ENCODE assay signal across 13 cellular contexts in genomic region chr12:45243963-45244362, GRCh38. TPM values are rescaled to one million over a fixed set of nuclear protein-coding genes. Genes with fewer than 3 reads are reported as not detected.
A peak's percentile ranks its signal among the peaks of the same experiment; 100 is the strongest.
DNase-seq lines count a peak whose midpoint lies in the region; ATAC-seq and TF ChIP-seq lines count a peak whose summit lies in the region.
"Had no signal": no experiment of that assay in that cellular context is flagged by ENCODE, and none has a peak within 500 bp of the region (broad histone marks: within the 10 kb centered on the region; RNA-seq: fewer than 3 reads in every experiment).

No MANE protein-coding gene starts in this region.

- TF ChIP-seq POLR2A in transverse colon (IDR thresholded peaks at IDR 0.05): no peak

- peak overlapping the region; percentile 65 for H3K27ac Mint-ChIP-seq in central memory CD8-positive, alpha-beta T cell (ENCODE audit: low read depth)
- H3K27ac Mint-ChIP-seq in stimulated activated effector memory CD8-positive, alpha-beta T cell treated with anti-CD3 and anti-CD28 coated beads, Interleukin-12 subunit alpha, Interleukin-12 subunit beta, amount 100 ng/mL, for 72 hours: no peak overlapping the region
- no peak overlapping the region for H3K27ac Mint-ChIP-seq in activated CD8-positive, alpha-beta T cell treated with anti-CD3 and anti-CD28 coated beads, Interleukin-2, amount 10 ng/mL, durations not matched to agents 7 days and 5 days
- H3K27ac Mint-ChIP-seq: progenitor cell of endocrine pancreas had no signal

- peak overlapping the region in 1 of 4 donors; percentile 10 for H3K27ac ChIP-seq in transverse colon
- H3K27ac ChIP-seq: PC-9 had no signal

- peak overlapping the region; percentile 59 for H3K4me3 Mint-ChIP-seq in central memory CD8-positive, alpha-beta T cell
- H3K4me3 Mint-ChIP-seq in stimulated activated effector memory CD8-positive, alpha-beta T cell treated with anti-CD3 and anti-CD28 coated beads, Interleukin-12 subunit alpha, Interleukin-12 subunit beta, amount 100 ng/mL, for 72 hours: peak overlapping the region; percentile 44
- H3K4me3 Mint-ChIP-seq in activated CD8-positive, alpha-beta T cell treated with anti-CD3 and anti-CD28 coated beads, Interleukin-2, amount 10 ng/mL, durations not matched to agents 7 days and 5 days: no peak overlapping the region
- H3K4me3 Mint-ChIP-seq: WTC11 had no signal

- CTCF ChIA-PET in activated CD8-positive, alpha-beta T cell treated with anti-CD3 and anti-CD28 coated beads, Interleukin-2, amount 10 ng/mL, durations not matched to agents 7 days and 5 days (lab: Charles Lee): no interaction called here

- in situ Hi-C loops in transverse colon (cut with MboI; ENCODE audit: low pct_ligation_motif_present in 1 of 4, low pct_unique_long_range_greater_than_20kb in 1 of 4, low sequenced_read_pairs in 3 of 4): no loop called here

- H3K4me3 ChIP-seq in transverse colon: no peak overlapping the region
- H3K4me3 ChIP-seq: PC-9 had no signal

- peaks cover 0 to 15% (median 0%) of the 10 kb centered on the region in 4 donors for H3K4me1 ChIP-seq in transverse colon

- TF ChIP-seq EP300 in transverse colon (IDR thresholded peaks at IDR 0.05; ENCODE audit: low read depth): no peak

- peak; percentile 31 for ATAC-seq in GM18502 (IDR thresholded peaks at IDR 0.05; ENCODE audit: poor library complexity, unreplicated experiment)
- peak; percentile 24 for ATAC-seq in HG02870 (IDR thresholded peaks at IDR 0.05; ENCODE audit: unreplicated experiment)
- no peak for ATAC-seq in central memory CD8-positive, alpha-beta T cell (replicated peaks; ENCODE audit: extremely low read depth, poor library complexity, severe bottlenecking)
- no peak for ATAC-seq in stimulated activated effector memory CD8-positive, alpha-beta T cell treated with anti-CD3 and anti-CD28 coated beads, Interleukin-12 subunit alpha, Interleukin-12 subunit beta, amount 100 ng/mL, for 72 hours
- no peak for ATAC-seq in activated CD8-positive, alpha-beta T cell treated with anti-CD3 and anti-CD28 coated beads, Interleukin-2, amount 10 ng/mL, durations not matched to agents 7 days and 5 days
- no peak for ATAC-seq in GM19452 (IDR thresholded peaks at IDR 0.05; ENCODE audit: unreplicated experiment)

- no peaks in the 10 kb centered on the region for H3K27me3 Mint-ChIP-seq in central memory CD8-positive, alpha-beta T cell
- H3K27me3 Mint-ChIP-seq in activated CD8-positive, alpha-beta T cell treated with anti-CD3 and anti-CD28 coated beads, Interleukin-2, amount 10 ng/mL, durations not matched to agents 7 days and 5 days (ENCODE audit: low read depth): no peaks in the 10 kb centered on the region
- H3K27me3 Mint-ChIP-seq: progenitor cell of endocrine pancreas had no signal

- no peak for DNase-seq in central memory CD8-positive, alpha-beta T cell (ENCODE audit: low spot score in 2 of 2)
- DNase-seq in stimulated activated effector memory CD8-positive, alpha-beta T cell treated with anti-CD3 and anti-CD28 coated beads, Interleukin-12 subunit alpha, Interleukin-12 subunit beta, amount 100 ng/mL, for 72 hours (ENCODE audit: low spot score in 2 of 2): no peak
- DNase-seq in activated CD8-positive, alpha-beta T cell treated with anti-CD3 and anti-CD28 coated beads, Interleukin-2, amount 10 ng/mL, durations not matched to agents 7 days and 5 days: no peak
- no peak for DNase-seq in transverse colon
- DNase-seq: activated naive CD4-positive, alpha-beta T cell treated with anti-CD3 and anti-CD28 coated beads, Interleukin-2, amount 50 U/mL, for 16 hours; NCI-H1105; NCI-H226; PC-9 had no signal

- POLR2A ChIA-PET in activated CD8-positive, alpha-beta T cell treated with anti-CD3 and anti-CD28 coated beads, Interleukin-2, amount 10 ng/mL, durations not matched to agents 7 days and 5 days (lab: Charles Lee): no interaction called here

- H3K36me3 Mint-ChIP-seq in central memory CD8-positive, alpha-beta T cell (ENCODE audit: insufficient read depth): peaks cover 1% of the 10 kb centered on the region
- no peaks in the 10 kb centered on the region for H3K36me3 Mint-ChIP-seq in stimulated activated effector memory CD8-positive, alpha-beta T cell treated with anti-CD3 and anti-CD28 coated beads, Interleukin-12 subunit alpha, Interleukin-12 subunit beta, amount 100 ng/mL, for 72 hours
- peaks cover 15% of the 10 kb centered on the region for H3K36me3 Mint-ChIP-seq in activated CD8-positive, alpha-beta T cell treated with anti-CD3 and anti-CD28 coated beads, Interleukin-2, amount 10 ng/mL, durations not matched to agents 7 days and 5 days (ENCODE audit: low read depth)

- TF ChIP-seq CTCF in transverse colon (IDR thresholded peaks at IDR 0.05): no peak

- H3K36me3 ChIP-seq in transverse colon: no peaks in the 10 kb centered on the region

- intact Hi-C loops in transverse colon (cut with DNase I; ENCODE audit: low total_unique reads): no loop called here

- no peaks in the 10 kb centered on the region for H3K27me3 ChIP-seq in transverse colon

- H3K9me3 ChIP-seq in transverse colon: no peaks in the 10 kb centered on the region

- H3K9me3 Mint-ChIP-seq in central memory CD8-positive, alpha-beta T cell: no peaks in the 10 kb centered on the region
- no peaks in the 10 kb centered on the region for H3K9me3 Mint-ChIP-seq in stimulated activated effector memory CD8-positive, alpha-beta T cell treated with anti-CD3 and anti-CD28 coated beads, Interleukin-12 subunit alpha, Interleukin-12 subunit beta, amount 100 ng/mL, for 72 hours
- no peaks in the 10 kb centered on the region for H3K9me3 Mint-ChIP-seq in activated CD8-positive, alpha-beta T cell treated with anti-CD3 and anti-CD28 coated beads, Interleukin-2, amount 10 ng/mL, durations not matched to agents 7 days and 5 days (ENCODE audit: insufficient read depth)

- WGBS in transverse colon (ENCODE audit: low coverage in 1 of 2), 2 donors: 80 to 91% methylated on average over 4 of the region's 4 CpGs

- H3K4me1 Mint-ChIP-seq in central memory CD8-positive, alpha-beta T cell: peaks cover 36% of the 10 kb centered on the region
- peaks cover 34% of the 10 kb centered on the region for H3K4me1 Mint-ChIP-seq in stimulated activated effector memory CD8-positive, alpha-beta T cell treated with anti-CD3 and anti-CD28 coated beads, Interleukin-12 subunit alpha, Interleukin-12 subunit beta, amount 100 ng/mL, for 72 hours
- peaks cover 16% of the 10 kb centered on the region for H3K4me1 Mint-ChIP-seq in activated CD8-positive, alpha-beta T cell treated with anti-CD3 and anti-CD28 coated beads, Interleukin-2, amount 10 ng/mL, durations not matched to agents 7 days and 5 days (ENCODE audit: low read depth)

RNA-seq across cellular contexts. Expression of gene ANO6, which starts 28.1 kb away (rescaled TPM):
- 10 to 100 TPM; 23.3 to 24.5 TPM for total RNA-seq in activated CD8-positive, alpha-beta T cell treated with anti-CD3 and anti-CD28 coated beads, Interleukin-2, amount 10 ng/mL, durations not matched to agents 7 days and 5 days
- 10 to 100 TPM; 16.9 to 23.0 (median 20.4) TPM for total RNA-seq in transverse colon

Comparison
In these comparisons a context has a peak if more than half of its experiments do, and no peak if none do; other contexts are left out.
1. ATAC-seq: peak in GM18502 (single experiment) and HG02870 (single experiment); none in central memory CD8-positive, alpha-beta T cell (single experiment), stimulated activated effector memory CD8-positive, alpha-beta T cell treated with anti-CD3 and anti-CD28 coated beads, Interleukin-12 subunit alpha, Interleukin-12 subunit beta, amount 100 ng/mL, for 72 hours (single experiment), activated CD8-positive, alpha-beta T cell treated with anti-CD3 and anti-CD28 coated beads, Interleukin-2, amount 10 ng/mL, durations not matched to agents 7 days and 5 days (single experiment) and GM19452 (single experiment).